Comparison of ENCODE assay signal across 22 cellular contexts in genomic region chr10:93753621-93754250, GRCh38. TPM values are rescaled to one million over a fixed set of nuclear protein-coding genes. Genes with fewer than 3 reads are reported as not detected.
A peak's percentile ranks its signal among the peaks of the same experiment; 100 is the strongest.
DNase-seq lines count a peak whose midpoint lies in the region; ATAC-seq and TF ChIP-seq lines count a peak whose summit lies in the region.
"Had no signal": no experiment of that assay in that cellular context is flagged by ENCODE, and none has a peak within 500 bp of the region (broad histone marks: within the 10 kb centered on the region; RNA-seq: fewer than 3 reads in every experiment).

No MANE protein-coding gene starts in this region.

- no peak overlapping the region for H2BK120ac ChIP-seq in trophoblast cell (ENCODE audit: insufficient read depth, low read length, poor library complexity)

- H3K36me3 Mint-ChIP-seq in brain (no peaks in the 10 kb centered on the region), glutamatergic neuron (ENCODE audit: unreplicated experiment) (no peaks in the 10 kb centered on the region)
- H3K36me3 Mint-ChIP-seq: CD4-positive, alpha-beta memory T cell had no signal

- TF ChIP-seq CTCF in brain (conservative IDR thresholded peaks at IDR 0.05) (no peak), glutamatergic neuron (IDR thresholded peaks at IDR 0.05; ENCODE audit: partially characterized antibody, unreplicated experiment) (no peak), WERI-Rb-1 (IDR thresholded peaks at IDR 0.05; ENCODE audit: low read depth, low read length) (no peak)

- no peak overlapping the region for H3K4me2 ChIP-seq in trophoblast cell (ENCODE audit: low read length)
- H3K4me2 ChIP-seq: KMS-11 had no signal

- WGBS in trophoblast cell (ENCODE audit: extremely low coverage, insufficient coverage, insufficient read length), result no CpG with 5 or more reads among the region's 3 CpGs

- peaks cover 22% of the 10 kb centered on the region for H3K79me1 ChIP-seq in trophoblast cell (ENCODE audit: low read length)

- H3K27ac Mint-ChIP-seq in brain (peak overlapping the region in 4 of 5 experiments; percentile 35 to 97 (median 86)), glutamatergic neuron (ENCODE audit: unreplicated experiment) (peak overlapping the region; percentile 24)
- H3K27ac Mint-ChIP-seq: activated CD8-positive, alpha-beta T cell treated with anti-CD3 and anti-CD28 coated beads, Interleukin-2, amount 10 ng/mL, durations not matched to agents 7 days and 5 days; dendritic cell treated with granulocyte-macrophage colony-stimulating factor and Interleukin-4, amounts not matched to agents 40 ng/mL and 50 ng/mL, for 4 days had no signal

- H3K4me1 ChIP-seq in HUES48 (ENCODE audit: control insufficient read depth, insufficient read depth, low read length), result peaks cover 59% of the 10 kb centered on the region
- H3K4me1 ChIP-seq in trophoblast cell (ENCODE audit: control insufficient read depth in 1 of 2, insufficient read depth in 2 of 2, low read length in 2 of 2), result peaks cover 35 to 53% of the 10 kb centered on the region in 2 experiments

- H3K4me1 Mint-ChIP-seq in brain (peaks cover 82% of the 10 kb centered on the region), glutamatergic neuron (ENCODE audit: low read depth, unreplicated experiment) (peaks cover 77% of the 10 kb centered on the region)

- H3K9ac ChIP-seq in HUES48 (ENCODE audit: low read depth, low read length) (no peak overlapping the region), trophoblast cell (ENCODE audit: low read length) (no peak overlapping the region)
- H3K9ac ChIP-seq: KMS-11 had no signal

- H4K91ac ChIP-seq in trophoblast cell (ENCODE audit: low read depth, low read length), result no peak overlapping the region

- H3K27ac ChIP-seq in HUES48 (ENCODE audit: low read depth, low read length) (peak overlapping the region; percentile 3), trophoblast cell (ENCODE audit: low read depth, low read length) (peak overlapping the region; percentile 12), WERI-Rb-1 (no peak overlapping the region)
- H3K27ac ChIP-seq: KMS-11 had no signal

- H3K36me3 ChIP-seq in HUES48 (ENCODE audit: control insufficient read depth, insufficient read depth, low read length), result no peaks in the 10 kb centered on the region
- no peaks in the 10 kb centered on the region for H3K36me3 ChIP-seq in trophoblast cell (ENCODE audit: control insufficient read depth in 1 of 2, insufficient read depth in 2 of 2, low read length in 2 of 2)
- H3K36me3 ChIP-seq in WERI-Rb-1, result no peaks in the 10 kb centered on the region

- H3K79me2 ChIP-seq in trophoblast cell (ENCODE audit: control insufficient read depth, insufficient read depth, low read length, poor library complexity), result no peaks in the 10 kb centered on the region

- no peak overlapping the region for H3K4me3 ChIP-seq in HUES48 (ENCODE audit: low read depth, low read length)
- no peak overlapping the region for H3K4me3 ChIP-seq in trophoblast cell (ENCODE audit: low read depth, low read length)
- H3K4me3 ChIP-seq in WERI-Rb-1 (ENCODE audit: low read depth, low read length), result no peak overlapping the region
- H3K4me3 ChIP-seq: lung had no signal

- no peak for DNase-seq in glutamatergic neuron
- DNase-seq in trophoblast cell, result peak in 1 of 2 donors; percentile 49
- DNase-seq in WERI-Rb-1, result no peak
- no peak for DNase-seq in stimulated activated CD4-positive, alpha-beta T cell treated with anti-CD3 and anti-CD28 coated beads, Interleukin-1b, Interleukin-23, amount 100 ng/mL, for 48 hours
- DNase-seq: activated CD4-positive, alpha-beta T cell treated with anti-CD3 and anti-CD28 coated beads for 1 hour; activated CD8-positive, alpha-beta T cell treated with anti-CD3 and anti-CD28 coated beads, Interleukin-2, amount 10 ng/mL, durations not matched to agents 7 days and 5 days; activated gamma-delta T cell treated with Interleukin-2 at 50 U/mL for 16 hours; CD4-positive, alpha-beta memory T cell; foreskin fibroblast; MV-4-11; NCI-H1930; NCI-H774; occipital lobe had no signal

- H3K4me3 Mint-ChIP-seq in brain, result peak overlapping the region in 2 of 5 experiments; percentile 6 to 20
- H3K4me3 Mint-ChIP-seq in glutamatergic neuron (ENCODE audit: unreplicated experiment), result no peak overlapping the region
- H3K4me3 Mint-ChIP-seq: activated CD8-positive, alpha-beta T cell treated with anti-CD3 and anti-CD28 coated beads, Interleukin-2, amount 10 ng/mL, durations not matched to agents 7 days and 5 days; CD4-positive, alpha-beta memory T cell; dendritic cell treated with granulocyte-macrophage colony-stimulating factor and Interleukin-4, amounts not matched to agents 40 ng/mL and 50 ng/mL, for 4 days had no signal

- ATAC-seq in HG03457 (IDR thresholded peaks at IDR 0.05; ENCODE audit: unreplicated experiment), result no peak
- ATAC-seq: activated CD8-positive, alpha-beta T cell treated with anti-CD3 and anti-CD28 coated beads, Interleukin-2, amount 10 ng/mL, durations not matched to agents 7 days and 5 days; HCT116 had no signal

- no peak overlapping the region for H3K14ac ChIP-seq in trophoblast cell (ENCODE audit: low read length)

- H3K27me3 ChIP-seq in HUES48 (ENCODE audit: control insufficient read depth, insufficient read depth, low read length), result peaks cover 24% of the 10 kb centered on the region
- H3K27me3 ChIP-seq in trophoblast cell (ENCODE audit: insufficient read depth, low read length), result no peaks in the 10 kb centered on the region
- no peaks in the 10 kb centered on the region for H3K27me3 ChIP-seq in WERI-Rb-1 (ENCODE audit: insufficient read depth, low read depth, severe bottlenecking)

- H2BK5ac ChIP-seq in trophoblast cell (ENCODE audit: low read depth, low read length, poor library complexity), result no peak overlapping the region

- H3K4ac ChIP-seq in trophoblast cell (ENCODE audit: low read depth, low read length), result no peak overlapping the region

- no peak overlapping the region for H2AK5ac ChIP-seq in trophoblast cell (ENCODE audit: low read length)

- H2AFZ ChIP-seq in trophoblast cell (ENCODE audit: insufficient read depth, low read length, poor library complexity), result no peak overlapping the region

- no peak overlapping the region for H3K23ac ChIP-seq in trophoblast cell (ENCODE audit: low read length)

- H2BK12ac ChIP-seq in trophoblast cell (ENCODE audit: low read length), result no peak overlapping the region

- H3K18ac ChIP-seq in trophoblast cell (ENCODE audit: low read length), result no peak overlapping the region

- H3K9me3 Mint-ChIP-seq in brain, result no peaks in the 10 kb centered on the region
- peaks cover 16% of the 10 kb centered on the region for H3K9me3 Mint-ChIP-seq in glutamatergic neuron (ENCODE audit: unreplicated experiment)
- H3K9me3 Mint-ChIP-seq: CD4-positive, alpha-beta memory T cell; dendritic cell treated with granulocyte-macrophage colony-stimulating factor and Interleukin-4, amounts not matched to agents 40 ng/mL and 50 ng/mL, for 4 days had no signal

- H3K27me3 Mint-ChIP-seq in brain (peaks cover 4% of the 10 kb centered on the region), glutamatergic neuron (ENCODE audit: unreplicated experiment) (peaks cover 11% of the 10 kb centered on the region)

- H4K8ac ChIP-seq in trophoblast cell (ENCODE audit: low read depth, low read length), result no peak overlapping the region

- no peak overlapping the region for H4K12ac ChIP-seq in trophoblast cell (ENCODE audit: low read depth, low read length)

- H3K9me3 ChIP-seq in HUES48 (ENCODE audit: control insufficient read depth, insufficient read depth, low read length), result no peaks in the 10 kb centered on the region
- H3K9me3 ChIP-seq in trophoblast cell (ENCODE audit: insufficient read depth, low read depth, low read length), result peaks cover 2% of the 10 kb centered on the region
- H3K9me3 ChIP-seq in WERI-Rb-1 (ENCODE audit: severe bottlenecking), result no peaks in the 10 kb centered on the region

RNA-seq across cellular contexts. Expression of gene LGI1, which starts 4.0 kb away (rescaled TPM):
- polyA plus RNA-seq in brain (ENCODE audit: insufficient read depth, low read depth, low replicate concordance), result 6.7 TPM
- 174 TPM for total RNA-seq in glutamatergic neuron (ENCODE audit: unreplicated experiment)
- polyA plus RNA-seq in trophoblast cell (2013), result 14.4 and 14.6 TPM in 2 replicates
- total RNA-seq: activated CD8-positive, alpha-beta T cell treated with anti-CD3 and anti-CD28 coated beads, Interleukin-2, amount 10 ng/mL, durations not matched to agents 7 days and 5 days; CD4-positive, alpha-beta memory T cell; endothelial cell of umbilical vein; myocyte had no signal
- polyA plus RNA-seq: CD4-positive, alpha-beta memory T cell; endothelial cell of umbilical vein; lung had no signal

RNA-seq across cellular contexts. Expression of gene FRA10AC1, which starts 51.3 kb away (rescaled TPM):
- polyA plus RNA-seq in brain (ENCODE audit: insufficient read depth, low read depth, low replicate concordance), result 10.0 TPM
- 17.7 TPM for total RNA-seq in glutamatergic neuron (ENCODE audit: unreplicated experiment)
- polyA plus RNA-seq in trophoblast cell (2013), result 25.0 and 29.0 TPM in 2 replicates
